8 cellular contexts compared by ENCODE assay signal in the genomic region with DNA sequence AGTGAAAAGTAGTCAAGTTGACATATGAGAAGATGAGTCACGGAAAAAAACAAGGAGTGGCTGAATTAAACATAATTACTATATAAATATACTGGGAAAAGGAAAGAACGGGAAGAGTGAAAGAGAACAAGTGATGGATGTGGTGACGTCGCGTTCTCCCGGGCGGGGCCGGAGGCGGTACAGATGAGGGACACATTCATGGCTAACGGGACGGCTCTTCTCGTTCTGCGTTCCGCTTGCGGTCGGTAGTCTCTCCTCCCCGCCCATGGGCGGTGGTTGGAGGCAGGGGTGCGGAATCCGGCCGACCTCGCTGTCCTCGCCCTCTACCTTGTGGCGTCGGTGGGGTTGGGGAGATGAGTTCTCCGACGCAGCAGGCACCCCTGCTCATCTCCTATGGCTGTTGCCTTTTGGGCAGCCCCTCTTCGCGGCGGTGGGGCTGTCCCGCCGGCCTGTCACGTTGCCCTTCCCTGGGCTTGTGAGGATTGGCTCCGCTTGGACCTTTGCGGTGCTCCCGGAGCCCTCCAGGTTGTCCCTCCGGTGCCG. TPM values are rescaled to one million over a fixed set of nuclear protein-coding genes. Genes with fewer than 3 reads are reported as not detected.
DNase-seq lines count a peak whose midpoint lies in the region; ATAC-seq lines count a peak whose summit lies in the region.
"Had no signal": no experiment of that assay in that cellular context is flagged by ENCODE, and none has a peak within 500 bp of the region (broad histone marks: within the 10 kb centered on the region; RNA-seq: fewer than 3 reads in every experiment).

No MANE protein-coding gene starts in this region.

- H3K27ac Mint-ChIP-seq in IgD-negative memory B cell: no peak overlapping the region
- no peak overlapping the region for H3K27ac Mint-ChIP-seq in stimulated activated effector memory CD8-positive, alpha-beta T cell treated with anti-CD3 and anti-CD28 coated beads, Interleukin-12 subunit alpha, Interleukin-12 subunit beta, amount 100 ng/mL, for 72 hours

- peaks cover 3 to 10% (median 4%) of the 10 kb centered on the region in 3 donors for H3K4me1 Mint-ChIP-seq in IgD-negative memory B cell
- peaks cover 19% of the 10 kb centered on the region for H3K4me1 Mint-ChIP-seq in activated T-cell treated with anti-CD3 and anti-CD28 coated beads, Interleukin-2, amount 50 U/mL, for 4 hours (ENCODE audit: low read depth)
- H3K4me1 Mint-ChIP-seq in stimulated activated effector memory CD8-positive, alpha-beta T cell treated with anti-CD3 and anti-CD28 coated beads, Interleukin-12 subunit alpha, Interleukin-12 subunit beta, amount 100 ng/mL, for 72 hours: peaks cover 25% of the 10 kb centered on the region

- intact Hi-C loops in left ventricle myocardium superior (cut with micrococcal nuclease): no loop called here
- intact Hi-C loops in head of caudate nucleus (cut with DNase I): no loop called here

- peak overlapping the region in 3 of 4 donors; percentile 19 to 78 (median 53) for H3K4me3 Mint-ChIP-seq in IgD-negative memory B cell
- H3K4me3 Mint-ChIP-seq in activated T-cell treated with anti-CD3 and anti-CD28 coated beads, Interleukin-2, amount 50 U/mL, for 4 hours: peak overlapping the region; percentile 70
- H3K4me3 Mint-ChIP-seq in stimulated activated effector memory CD8-positive, alpha-beta T cell treated with anti-CD3 and anti-CD28 coated beads, Interleukin-12 subunit alpha, Interleukin-12 subunit beta, amount 100 ng/mL, for 72 hours: peak overlapping the region; percentile 63

- no peaks in the 10 kb centered on the region for H3K36me3 Mint-ChIP-seq in IgD-negative memory B cell
- no peaks in the 10 kb centered on the region for H3K36me3 Mint-ChIP-seq in activated T-cell treated with anti-CD3 and anti-CD28 coated beads, Interleukin-2, amount 50 U/mL, for 4 hours (ENCODE audit: insufficient read depth)
- no peaks in the 10 kb centered on the region for H3K36me3 Mint-ChIP-seq in stimulated activated effector memory CD8-positive, alpha-beta T cell treated with anti-CD3 and anti-CD28 coated beads, Interleukin-12 subunit alpha, Interleukin-12 subunit beta, amount 100 ng/mL, for 72 hours

- DNase-seq in activated T-cell treated with anti-CD3 and anti-CD28 coated beads, Interleukin-2, amount 50 U/mL, for 4 hours: peak; percentile 40
- DNase-seq in left ventricle myocardium superior (peak; percentile 44), head of caudate nucleus (no peak), NCI-H128 (lab: John Stamatoyannopoulos, UW; ENCODE audit: unreplicated experiment) (no peak)
- no peak for DNase-seq in stimulated activated effector memory CD8-positive, alpha-beta T cell treated with anti-CD3 and anti-CD28 coated beads, Interleukin-12 subunit alpha, Interleukin-12 subunit beta, amount 100 ng/mL, for 72 hours (ENCODE audit: low spot score in 2 of 2)
- DNase-seq: NCI-H345 had no signal

- no peaks in the 10 kb centered on the region for H3K9me3 Mint-ChIP-seq in IgD-negative memory B cell
- H3K9me3 Mint-ChIP-seq in activated T-cell treated with anti-CD3 and anti-CD28 coated beads, Interleukin-2, amount 50 U/mL, for 4 hours: no peaks in the 10 kb centered on the region
- H3K9me3 Mint-ChIP-seq in stimulated activated effector memory CD8-positive, alpha-beta T cell treated with anti-CD3 and anti-CD28 coated beads, Interleukin-12 subunit alpha, Interleukin-12 subunit beta, amount 100 ng/mL, for 72 hours: no peaks in the 10 kb centered on the region

- ATAC-seq in activated T-cell treated with anti-CD3 and anti-CD28 coated beads, Interleukin-2, amount 50 U/mL, for 4 hours: no peak
- no peak for ATAC-seq in left ventricle myocardium superior
- no peak for ATAC-seq in stimulated activated effector memory CD8-positive, alpha-beta T cell treated with anti-CD3 and anti-CD28 coated beads, Interleukin-12 subunit alpha, Interleukin-12 subunit beta, amount 100 ng/mL, for 72 hours
- ATAC-seq in HG03175 (IDR thresholded peaks at IDR 0.05; ENCODE audit: unreplicated experiment): no peak

- H3K27me3 Mint-ChIP-seq in IgD-negative memory B cell: peaks cover 49% of the 10 kb centered on the region
- peaks cover 45% of the 10 kb centered on the region for H3K27me3 Mint-ChIP-seq in activated T-cell treated with anti-CD3 and anti-CD28 coated beads, Interleukin-2, amount 50 U/mL, for 4 hours (ENCODE audit: low read depth)

RNA-seq across cellular contexts. Expression of gene HLA-G, which starts 22.5 kb away (rescaled TPM):
- 3.5 TPM for polyA plus RNA-seq in IgD-negative memory B cell
- 1 to 10 TPM in 1 of 3 donors, not detected in 2; 1.1 TPM for total RNA-seq in activated T-cell treated with anti-CD3 and anti-CD28 coated beads, Interleukin-2, amount 50 U/mL, for 4 hours
- total RNA-seq in left ventricle myocardium superior: not detected

Comparison
In these comparisons a context has a peak if more than half of its experiments do, and no peak if none do; other contexts are left out.
1. DNase-seq: peak in activated T-cell treated with anti-CD3 and anti-CD28 coated beads, Interleukin-2, amount 50 U/mL, for 4 hours (single experiment) and left ventricle myocardium superior (single experiment); none in stimulated activated effector memory CD8-positive, alpha-beta T cell treated with anti-CD3 and anti-CD28 coated beads, Interleukin-12 subunit alpha, Interleukin-12 subunit beta, amount 100 ng/mL, for 72 hours (0 of 2), head of caudate nucleus (0 of 42) and NCI-H128 (single experiment).
2. Peak in every context shown above with its lines, with median percentiles within 50 percentile points of each other: H3K4me3 Mint-ChIP-seq.